ENCODE assay signal across 8 cellular contexts in genomic region chr11:120108154-120108784, GRCh38. TPM values are rescaled to one million over a fixed set of nuclear protein-coding genes. Genes with fewer than 3 reads are reported as not detected.
DNase-seq lines count a peak whose midpoint lies in the region; ATAC-seq and TF ChIP-seq lines count a peak whose summit lies in the region.

No MANE protein-coding gene starts in this region.

- H4K91ac ChIP-seq in trophoblast cell (ENCODE audit: low read depth, low read length): no peak overlapping the region

- H2BK5ac ChIP-seq in trophoblast cell (ENCODE audit: low read depth, low read length, poor library complexity): no peak overlapping the region

- DNase-seq in NCI-H1436 (lab: John Stamatoyannopoulos, UW): peak; percentile 51
- DNase-seq in NCI-H1436 treated with DMSO at 0.1 percent for 48 hours (lab: John Stamatoyannopoulos, UW): no peak
- DNase-seq in SJSA1 (ENCODE audit: low read depth in 1 of 2, low spot score in 2 of 2): peak; percentile 20 to 45
- DNase-seq in activated naive CD4-positive, alpha-beta T cell (lab: John Stamatoyannopoulos, UW): peak; percentile 9 to 37 (median 34)
- peak; percentile 83 for DNase-seq in globus pallidus (ENCODE audit: low spot score)
- DNase-seq in trophoblast cell: peak; percentile 62 to 83
- DNase-seq in upper lobe of left lung: peak; percentile 64 to 82

- H3K27me3 ChIP-seq in SJSA1 (replicated peaks) (no peaks in the 10 kb centered on the region), trophoblast cell (ENCODE audit: insufficient read depth, low read length) (no peaks in the 10 kb centered on the region), upper lobe of left lung (no peaks in the 10 kb centered on the region)

- no peak overlapping the region for H3K4me2 ChIP-seq in trophoblast cell (ENCODE audit: low read length)

- TF ChIP-seq CTCF in upper lobe of left lung (IDR thresholded peaks at IDR 0.05): peak; percentile 85 to 99 (median 96)

- H3K79me1 ChIP-seq in trophoblast cell (ENCODE audit: low read length): no peaks in the 10 kb centered on the region

- no peak for TF ChIP-seq EP300 in Ishikawa (IDR thresholded peaks at IDR 0.05; ENCODE audit: borderline replicate concordance)
- TF ChIP-seq EP300 in upper lobe of left lung (IDR thresholded peaks at IDR 0.05): no peak

- no peak overlapping the region for H3K9ac ChIP-seq in trophoblast cell (ENCODE audit: low read length)

- H4K8ac ChIP-seq in trophoblast cell (ENCODE audit: low read depth, low read length): no peak overlapping the region

- no peak overlapping the region for H4K12ac ChIP-seq in trophoblast cell (ENCODE audit: low read depth, low read length)

- H3K27ac ChIP-seq in SJSA1 (no peak overlapping the region), trophoblast cell (ENCODE audit: low read depth, low read length) (no peak overlapping the region), upper lobe of left lung (no peak overlapping the region)

- no peak for TF ChIP-seq POLR2A in upper lobe of left lung (IDR thresholded peaks at IDR 0.05)

- ATAC-seq in upper lobe of left lung (ENCODE audit: low FRiP score in 2 of 2): peak; percentile 79 to 88

- H2BK120ac ChIP-seq in trophoblast cell (ENCODE audit: insufficient read depth, low read length, poor library complexity): no peak overlapping the region

- TF ChIP-seq RAD21 in Ishikawa (IDR thresholded peaks at IDR 0.05; ENCODE audit: low read depth): peak; percentile 92

- no peak overlapping the region for H3K23ac ChIP-seq in trophoblast cell (ENCODE audit: low read length)

- H3K79me2 ChIP-seq in trophoblast cell (ENCODE audit: control insufficient read depth, insufficient read depth, low read length, poor library complexity): no peaks in the 10 kb centered on the region

- H3K4me1 ChIP-seq in SJSA1 (replicated peaks): no peaks in the 10 kb centered on the region
- H3K4me1 ChIP-seq in trophoblast cell (ENCODE audit: control insufficient read depth in 1 of 2, insufficient read depth in 2 of 2, low read length in 2 of 2): no peaks in the 10 kb centered on the region
- no peaks in the 10 kb centered on the region for H3K4me1 ChIP-seq in upper lobe of left lung

- H3K14ac ChIP-seq in trophoblast cell (ENCODE audit: low read length): no peak overlapping the region

- no peaks in the 10 kb centered on the region for H3K9me3 ChIP-seq in SJSA1 (replicated peaks)
- peaks cover 4% of the 10 kb centered on the region for H3K9me3 ChIP-seq in trophoblast cell (ENCODE audit: insufficient read depth, low read depth, low read length)
- H3K9me3 ChIP-seq in upper lobe of left lung: no peaks in the 10 kb centered on the region

- no peak overlapping the region for H3K18ac ChIP-seq in trophoblast cell (ENCODE audit: low read length)

- no peak overlapping the region for H3K4ac ChIP-seq in trophoblast cell (ENCODE audit: low read depth, low read length)

- no peak overlapping the region for H2AK5ac ChIP-seq in trophoblast cell (ENCODE audit: low read length)

- no peak overlapping the region for H2BK12ac ChIP-seq in trophoblast cell (ENCODE audit: low read length)

- H2AFZ ChIP-seq in trophoblast cell (ENCODE audit: insufficient read depth, low read length, poor library complexity): no peak overlapping the region

- H3K4me3 ChIP-seq in SJSA1 (no peak overlapping the region), trophoblast cell (ENCODE audit: low read depth, low read length) (no peak overlapping the region), upper lobe of left lung (no peak overlapping the region)

- no peaks in the 10 kb centered on the region for H3K36me3 ChIP-seq in SJSA1
- no peaks in the 10 kb centered on the region for H3K36me3 ChIP-seq in trophoblast cell (ENCODE audit: control insufficient read depth in 1 of 2, insufficient read depth in 2 of 2, low read length in 2 of 2)
- no peaks in the 10 kb centered on the region for H3K36me3 ChIP-seq in upper lobe of left lung

- no CpG with 5 or more reads among the region's 6 CpGs for WGBS in trophoblast cell (ENCODE audit: extremely low coverage, insufficient coverage, insufficient read length)
- WGBS in upper lobe of left lung, 2 donors: 0 to 5% methylated on average over 6 of the region's 6 CpGs

TF ChIP-seq in Ishikawa, 13 proteins besides CTCF, POLR2A, EP300 and RAD21:
- TF ChIP-seq ZBTB7A (IDR thresholded peaks at IDR 0.05; ENCODE audit: low read depth) (no peak), TEAD4 (IDR thresholded peaks at IDR 0.05) (no peak), USF1 (IDR thresholded peaks at IDR 0.05) (no peak), NFIC (IDR thresholded peaks at IDR 0.05) (no peak)
TF ChIP-seq in Ishikawa: peak in this region for 0.

RNA-seq across cellular contexts. Expression of gene TRIM29, which starts 29.6 kb away (rescaled TPM):
- not detected in 2 replicates for total RNA-seq in SJSA1 (2014; rRNA removed; shearing (Covaris generic))
- polyA plus RNA-seq in trophoblast cell (2013): 1.1 and 1.3 TPM in 2 replicates
- total RNA-seq in upper lobe of left lung: 10 to 100 TPM in 2 of 6 donors, 1 to 10 TPM in 4; 2.3 to 36.7 (median 8.4) TPM
